26 cellular contexts compared by ENCODE assay signal in genomic region chr12:16399110-16399509, GRCh38. TPM values are rescaled to one million over a fixed set of nuclear protein-coding genes. Genes with fewer than 3 reads are reported as not detected.
"Had no signal": no experiment of that assay in that cellular context is flagged by ENCODE, and none has a peak within 500 bp of the region (broad histone marks: within the 10 kb centered on the region; RNA-seq: fewer than 3 reads in every experiment).

No MANE protein-coding gene starts in this region.

- H3K36me3 ChIP-seq: colonic mucosa, left ventricle myocardium inferior, sigmoid colon, stomach, suprapubic skin, tibial nerve had no signal

- H3K27ac ChIP-seq: colonic mucosa, dorsolateral prefrontal cortex, left ventricle myocardium inferior, sigmoid colon, stomach, suprapubic skin, tibial nerve had no signal

- H3K4me3 ChIP-seq: colonic mucosa, dorsolateral prefrontal cortex, left ventricle myocardium inferior, sigmoid colon, smooth muscle cell, stomach, suprapubic skin, tibial nerve had no signal

- H3K9me3 ChIP-seq: colonic mucosa, suprapubic skin had no signal

- H3K4me1 ChIP-seq: colonic mucosa, left ventricle myocardium inferior, sigmoid colon, stomach, suprapubic skin, tibial nerve had no signal

- H3K27me3 Mint-ChIP-seq: activated T-cell treated with anti-CD3 and anti-CD28 coated beads, Interleukin-2, amount 50 U/mL, for 24 hours; activated T-helper 17 cell treated with anti-CD3 and anti-CD28 coated beads, Interleukin-2, amount 50 U/mL, for 72 hours; effector memory CD8-positive, alpha-beta T cell; progenitor cell of endocrine pancreas; stimulated activated memory B cell treated with anti-CD40 and anti-IgM and Interleukin-4, amounts not matched to agents 10 μg/mL and 1 μg/mL and 100 μg/mL, for 72 hours had no signal

- DNase-seq: activated T-cell treated with anti-CD3 and anti-CD28 coated beads, Interleukin-2, amount 50 U/mL, for 24 hours; central memory CD4-positive, alpha-beta T cell; colonic mucosa; dorsolateral prefrontal cortex; effector memory CD8-positive, alpha-beta T cell; foreskin melanocyte; immature natural killer cell; left ventricle myocardium inferior; mammary epithelial cell; natural killer cell; retina; sigmoid colon; stimulated activated CD4-positive, alpha-beta T cell treated with anti-CD3 and anti-CD28 coated beads, Interleukin-15, amount 100 ng/mL, for 24 hours; stomach had no signal

- H3K4me1 Mint-ChIP-seq: activated T-helper 17 cell treated with anti-CD3 and anti-CD28 coated beads, Interleukin-2, amount 50 U/mL, for 72 hours; immature natural killer cell; mesothelial cell of epicardium; natural killer cell; stimulated activated memory B cell treated with anti-CD40 and anti-IgM and Interleukin-4, amounts not matched to agents 10 μg/mL and 1 μg/mL and 100 μg/mL, for 72 hours; WTC11 had no signal

- H3K27ac Mint-ChIP-seq: activated naive CD4-positive, alpha-beta T cell treated with anti-CD3 and anti-CD28 coated beads, Interleukin-2, amount 50 U/mL, for 72 hours; activated T-cell treated with anti-CD3 and anti-CD28 coated beads, Interleukin-2, amount 50 U/mL, for 24 hours; activated T-helper 17 cell treated with anti-CD3 and anti-CD28 coated beads, Interleukin-2, amount 50 U/mL, for 72 hours; effector memory CD8-positive, alpha-beta T cell; immature natural killer cell; mesothelial cell of epicardium; natural killer cell; progenitor cell of endocrine pancreas; stimulated activated memory B cell treated with anti-CD40 and anti-IgM and Interleukin-4, amounts not matched to agents 10 μg/mL and 1 μg/mL and 100 μg/mL, for 72 hours; WTC11 had no signal

- H3K36me3 Mint-ChIP-seq: activated naive CD4-positive, alpha-beta T cell treated with anti-CD3 and anti-CD28 coated beads, Interleukin-2, amount 50 U/mL, for 72 hours; immature natural killer cell; mesothelial cell of epicardium; stimulated activated memory B cell treated with anti-CD40 and anti-IgM and Interleukin-4, amounts not matched to agents 10 μg/mL and 1 μg/mL and 100 μg/mL, for 72 hours had no signal

- H3K4me3 Mint-ChIP-seq: activated T-cell treated with anti-CD3 and anti-CD28 coated beads, Interleukin-2, amount 50 U/mL, for 24 hours; activated T-helper 17 cell treated with anti-CD3 and anti-CD28 coated beads, Interleukin-2, amount 50 U/mL, for 72 hours; effector memory CD8-positive, alpha-beta T cell; immature natural killer cell; mesothelial cell of epicardium; natural killer cell; stimulated activated memory B cell treated with anti-CD40 and anti-IgM and Interleukin-4, amounts not matched to agents 10 μg/mL and 1 μg/mL and 100 μg/mL, for 72 hours; WTC11 had no signal

- H3K27me3 ChIP-seq: colonic mucosa, dorsolateral prefrontal cortex, sigmoid colon, stomach, suprapubic skin, tibial nerve had no signal

- ATAC-seq: activated naive CD4-positive, alpha-beta T cell treated with anti-CD3 and anti-CD28 coated beads, Interleukin-2, amount 50 U/mL, for 72 hours; activated T-helper 17 cell treated with anti-CD3 and anti-CD28 coated beads, Interleukin-2, amount 50 U/mL, for 72 hours; effector memory CD8-positive, alpha-beta T cell; esophagus mucosa; natural killer cell; stimulated activated memory B cell treated with anti-CD40 and anti-IgM and Interleukin-4, amounts not matched to agents 10 μg/mL and 1 μg/mL and 100 μg/mL, for 72 hours; WTC11 had no signal

- FAIRE-seq: astrocyte, endothelial cell of umbilical vein had no signal

RNA-seq across cellular contexts. Expression of gene MGST1, which starts 51.7 kb away (rescaled TPM):
- total RNA-seq: activated naive CD4-positive, alpha-beta T cell treated with anti-CD3 and anti-CD28 coated beads, Interleukin-2, amount 50 U/mL, for 72 hours; activated T-helper 17 cell treated with anti-CD3 and anti-CD28 coated beads, Interleukin-2, amount 50 U/mL, for 72 hours had no signal
